Comparison of ENCODE assay signal across 26 cellular contexts in the genomic region with DNA sequence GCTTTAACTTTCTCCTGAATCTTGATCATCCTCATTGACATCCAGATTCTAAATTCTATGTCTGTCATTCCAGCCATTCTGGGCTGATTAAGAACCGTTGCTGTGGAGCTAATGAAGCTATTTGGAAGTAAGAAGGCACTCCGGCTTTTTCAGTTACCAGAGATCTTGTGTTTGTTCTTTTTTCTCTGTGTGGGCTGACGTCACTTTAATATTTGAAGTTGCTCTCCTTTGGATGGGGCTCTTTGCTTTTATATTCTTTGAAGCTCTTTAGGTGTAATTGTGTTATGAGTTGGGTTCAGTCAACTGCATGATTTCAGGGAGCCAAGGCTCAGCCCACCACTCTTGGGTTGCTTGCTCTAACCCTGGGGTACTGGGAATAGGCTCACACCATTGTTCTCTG.
"Had no signal": no experiment of that assay in that cellular context is flagged by ENCODE, and none has a peak within 500 bp of the region (broad histone marks: within the 10 kb centered on the region; RNA-seq: fewer than 3 reads in every experiment).

No MANE protein-coding gene starts in this region.

- H3K36me3 ChIP-seq: stomach, suprapubic skin, thoracic aorta, thyroid gland, tibial artery, tibial nerve, transverse colon, upper lobe of left lung, upper lobe of right lung, uterus, vagina had no signal

- H3K9me3 ChIP-seq: suprapubic skin, testis, thoracic aorta, thyroid gland, tibial artery, tibial nerve, transverse colon, upper lobe of left lung, upper lobe of right lung, uterus, vagina had no signal

- H3K27me3 ChIP-seq: stomach, suprapubic skin, testis, thyroid gland, tibial artery, tibial nerve, transverse colon, upper lobe of left lung, upper lobe of right lung, uterus, vagina had no signal

- H3K4me3 ChIP-seq: stomach, suprapubic skin, testis, thoracic aorta, thyroid gland, tibial artery, tibial nerve, transverse colon, upper lobe of left lung, upper lobe of right lung, uterus, vagina had no signal

- H3K27ac ChIP-seq: stomach, suprapubic skin, testis, thoracic aorta, thyroid gland, tibial artery, tibial nerve, transverse colon, upper lobe of left lung, upper lobe of right lung, uterus, vagina had no signal

- DNase-seq: stimulated activated CD4-positive, alpha-beta T cell treated with anti-CD3 and anti-CD28 coated beads, Interleukin-2, amount 100 ng/mL, for 48 hours; stimulated activated CD4-positive, alpha-beta T cell treated with anti-CD3 and anti-CD28 coated beads, Interleukin-4, amount 100 ng/mL, for 1 hour; stimulated activated CD4-positive, alpha-beta T cell treated with anti-CD3 and anti-CD28 coated beads, Interleukin-4, amount 100 ng/mL, for 24 hours; stimulated activated CD4-positive, alpha-beta T cell treated with anti-CD3 and anti-CD28 coated beads, Interleukin-4, amount 100 ng/mL, for 4 hours; stimulated activated CD8-positive, alpha-beta memory T cell treated with anti-CD3 and anti-CD28 coated beads, Interleukin-4, amount 100 ng/mL, for 48 hours; stimulated activated naive B cell treated with anti-CD40 and anti-IgM and Interleukin-4, amounts not matched to agents 10 μg/mL and 1 μg/mL and 100 μg/mL, for 72 hours; stimulated activated naive CD4-positive, alpha-beta T cell; stimulated activated naive CD4-positive, alpha-beta T cell treated with Interleukin-2 at 50 U/mL for 16 hours; stimulated activated naive CD8-positive, alpha-beta T cell treated with anti-CD3 and anti-CD28 coated beads, Interleukin-15, amount 100 ng/mL, for 72 hours; stimulated activated naive CD8-positive, alpha-beta T cell treated with anti-CD3 and anti-CD28 coated beads, Interleukin-15, Interleukin-2, amounts not matched to agents 100 U/mL and 50 U/mL, for 24 hours; stomach; substantia nigra; testis; thyroid gland; tibial artery; transverse colon; trophoblast cell; upper lobe of left lung; upper lobe of right lung; uterus had no signal

- H3K4me1 ChIP-seq: stomach, suprapubic skin, testis, thyroid gland, tibial artery, tibial nerve, transverse colon, upper lobe of left lung, upper lobe of right lung, uterus, vagina had no signal

- FAIRE-seq: urothelium cell line had no signal

- ATAC-seq: stimulated activated effector memory CD8-positive, alpha-beta T cell treated with anti-CD3 and anti-CD28 coated beads, Interleukin-12 subunit alpha, Interleukin-12 subunit beta, amount 100 ng/mL, for 72 hours; stimulated activated naive CD8-positive, alpha-beta T cell treated with anti-CD3 and anti-CD28 coated beads, Interleukin-15, amount 100 ng/mL, for 72 hours; stimulated activated naive CD8-positive, alpha-beta T cell treated with anti-CD3 and anti-CD28 coated beads, Interleukin-15, Interleukin-2, amounts not matched to agents 100 U/mL and 50 U/mL, for 24 hours; upper lobe of right lung had no signal
